ENCODE assay signal across 8 cellular contexts in the genomic region with DNA sequence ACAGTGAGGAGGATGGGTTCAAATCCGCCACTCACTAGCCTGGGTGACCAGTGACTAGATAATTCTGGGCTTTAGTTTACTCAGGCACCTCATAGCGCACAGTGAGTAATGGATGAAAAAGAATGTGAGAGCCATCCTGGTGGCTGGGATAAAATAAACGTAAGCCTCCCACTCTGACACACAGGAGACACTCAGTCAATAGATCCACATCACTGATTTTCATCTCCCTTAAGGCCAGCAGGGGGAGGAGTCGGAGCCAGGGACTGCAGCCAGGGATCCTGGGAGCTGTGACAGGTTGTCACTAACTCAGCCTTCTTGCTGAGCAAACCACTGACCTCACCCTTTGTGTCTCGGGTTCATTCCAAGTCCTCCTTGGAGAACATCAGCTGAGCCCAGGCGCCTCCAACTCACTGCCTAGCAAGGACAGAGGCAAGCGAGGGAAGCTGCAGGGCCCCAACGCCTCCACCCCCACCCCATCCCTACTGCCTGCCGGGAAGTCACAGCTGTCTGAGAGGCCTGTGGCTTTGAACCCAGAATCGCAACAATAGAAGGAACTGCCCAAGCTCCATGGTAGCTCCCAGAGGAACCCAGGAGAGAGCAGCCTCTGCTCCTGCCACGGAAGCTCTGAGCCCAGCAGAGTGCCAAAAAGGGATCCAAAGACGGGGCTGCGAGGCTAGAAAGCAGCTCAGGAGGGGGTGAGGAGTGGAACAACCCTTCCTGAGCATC. TPM values are rescaled to one million over a fixed set of nuclear protein-coding genes. Genes with fewer than 3 reads are reported as not detected.
DNase-seq lines count a peak whose midpoint lies in the region; ATAC-seq lines count a peak whose summit lies in the region.

No MANE protein-coding gene starts in this region.

- no peaks in the 10 kb centered on the region for H3K9me3 ChIP-seq in SJSA1 (replicated peaks)
- no peaks in the 10 kb centered on the region for H3K9me3 ChIP-seq in esophagus (ENCODE audit: control insufficient read depth in 2 of 2, insufficient read depth in 1 of 2, low read depth in 1 of 2, low read length in 1 of 2)
- H3K9me3 ChIP-seq in muscle layer of duodenum (ENCODE audit: control insufficient read depth in 1 of 2, low read length in 2 of 2), result no peaks in the 10 kb centered on the region
- H3K9me3 ChIP-seq in aorta (ENCODE audit: control insufficient read depth, low read length), result no peaks in the 10 kb centered on the region

- H3K4me1 ChIP-seq in SJSA1 (replicated peaks) (peaks cover 94% of the 10 kb centered on the region), esophagus (ENCODE audit: control insufficient read depth in 2 of 2, insufficient read depth in 2 of 2, low read length in 1 of 2) (peaks cover 21 to 49% of the 10 kb centered on the region in 2 donors), muscle layer of duodenum (ENCODE audit: control insufficient read depth in 1 of 2, insufficient read depth in 2 of 2, low read length in 2 of 2) (peaks cover 79 to 86% of the 10 kb centered on the region in 2 donors), aorta (ENCODE audit: control insufficient read depth in 1 of 2, insufficient read depth in 2 of 2, low read length in 2 of 2) (no peaks in the 10 kb centered on the region)

- H3K27ac ChIP-seq in SJSA1, result peak overlapping the region; percentile 50
- H3K27ac ChIP-seq in esophagus (ENCODE audit: low read depth in 2 of 2, low read length in 1 of 2), result peak overlapping the region; percentile 52 to 89
- H3K27ac ChIP-seq in muscle layer of duodenum (ENCODE audit: low read length), result peak overlapping the region; percentile 90
- peak overlapping the region in 1 of 2 donors; percentile 14 for H3K27ac ChIP-seq in aorta (ENCODE audit: low read depth in 1 of 2, low read length in 2 of 2)

- 28 to 31% methylated on average over 13 of the region's 13 CpGs for WGBS in esophagus, 2 donors
- WGBS in aorta, 2 donors, result 11 to 13% methylated on average over 13 of the region's 13 CpGs

- no peaks in the 10 kb centered on the region for H3K27me3 ChIP-seq in SJSA1 (replicated peaks)
- H3K27me3 ChIP-seq in esophagus (ENCODE audit: control insufficient read depth in 1 of 2, insufficient read depth in 2 of 2, low read length in 2 of 2), result no peaks in the 10 kb centered on the region
- no peaks in the 10 kb centered on the region for H3K27me3 ChIP-seq in muscle layer of duodenum (ENCODE audit: low read depth, low read length)
- no peaks in the 10 kb centered on the region for H3K27me3 ChIP-seq in aorta (ENCODE audit: control insufficient read depth in 1 of 2, insufficient read depth in 2 of 2, low read length in 1 of 2)

- H3K4me3 ChIP-seq in SJSA1 (no peak overlapping the region), esophagus (ENCODE audit: low read depth in 1 of 2, low read length in 2 of 2) (no peak overlapping the region), muscle layer of duodenum (ENCODE audit: low read depth in 1 of 2, low read length in 2 of 2) (peak overlapping the region in 1 of 2 donors; percentile 42), aorta (ENCODE audit: low read length in 2 of 2) (no peak overlapping the region)

- ATAC-seq in aorta (ENCODE audit: low FRiP score) (peak; percentile 79), HG03135 (IDR thresholded peaks at IDR 0.05; ENCODE audit: unreplicated experiment) (no peak)

- DNase-seq in CD1c-positive myeloid dendritic cell (ENCODE audit: extremely low spot score) (peak; percentile 88), HS-27A (ENCODE audit: low read depth) (peak; percentile 88), SJSA1 (ENCODE audit: low read depth in 1 of 2, low spot score in 2 of 2) (peak; percentile 95 to 96), aorta (peak; percentile 89 to 92), T-helper 9 cell (no peak)

- peaks cover 5% of the 10 kb centered on the region; the same call in 1 of the 2 replicates for H3K36me3 ChIP-seq in SJSA1
- no peaks in the 10 kb centered on the region for H3K36me3 ChIP-seq in esophagus (ENCODE audit: control insufficient read depth in 2 of 2, insufficient read depth in 2 of 2, low read length in 1 of 2)
- H3K36me3 ChIP-seq in muscle layer of duodenum (ENCODE audit: control insufficient read depth in 1 of 2, insufficient read depth in 2 of 2, low read length in 2 of 2), result no peaks in the 10 kb centered on the region
- no peaks in the 10 kb centered on the region for H3K36me3 ChIP-seq in aorta (ENCODE audit: control insufficient read depth in 1 of 2, insufficient read depth in 2 of 2, low read length in 1 of 2)

- intact Hi-C loops in aorta (cut with DNase I), result loop anchor here in 1 of 2 donors (2.0 kb wide), 1 partner anchor 22 kb away; no protein-coding TSS in a partner anchor

RNA-seq across cellular contexts. Expression of a gene that starts 30.7 kb away (rescaled TPM):
- 26.4 and 44.2 TPM in 2 replicates for total RNA-seq in SJSA1 (2014; rRNA removed; shearing (Covaris generic))
- polyA plus RNA-seq in esophagus, result 10 to 100 TPM; 17.3 to 32.1 TPM
- 100 to 1,000 TPM; 111 to 138 TPM for total RNA-seq in aorta
- polyA plus RNA-seq in aorta, result 10 to 100 TPM; 31.3 to 79.9 TPM

RNA-seq across cellular contexts. Expression of a gene that starts 33.9 kb away (rescaled TPM):
- 2,307 and 4,128 TPM in 2 replicates for total RNA-seq in SJSA1 (2014; rRNA removed; shearing (Covaris generic))
- polyA plus RNA-seq in esophagus, result 1,000 to 10,000 TPM; 1,612 to 3,865 TPM
- total RNA-seq in aorta, result 1,000 to 10,000 TPM; 1,136 to 1,236 TPM
- 1,000 to 10,000 TPM; 2,250 to 2,543 TPM for polyA plus RNA-seq in aorta

RNA-seq across cellular contexts. Expression of a gene that starts 40.3 kb away (rescaled TPM):
- total RNA-seq in SJSA1 (2014; rRNA removed; shearing (Covaris generic)), result 41.0 and 47.4 TPM in 2 replicates
- polyA plus RNA-seq in esophagus (10 to 100 TPM; 22.9 to 28.1 TPM), aorta (10 to 100 TPM in 1 of 2 donors, 1 to 10 TPM in 1; 6.4 to 22.1 TPM)
- total RNA-seq in aorta, result 10 to 100 TPM; 75.1 to 89.8 TPM

RNA-seq across cellular contexts. Expression of a gene that starts 56.9 kb away (rescaled TPM):
- total RNA-seq in SJSA1 (2014; rRNA removed; shearing (Covaris generic)), result under 0.01 TPM in 2 replicates
- not detected for polyA plus RNA-seq in esophagus
- over 10,000 TPM; 15,052 to 24,410 TPM for total RNA-seq in aorta
- polyA plus RNA-seq in aorta, result not detected

RNA-seq across cellular contexts. Expression of a gene that starts 58.2 kb away (rescaled TPM):
- under 0.01 TPM in 2 replicates for total RNA-seq in SJSA1 (2014; rRNA removed; shearing (Covaris generic))
- polyA plus RNA-seq in esophagus (not detected), aorta (not detected)
- 1,000 to 10,000 TPM; 1,718 to 2,225 TPM for total RNA-seq in aorta
